Comparison of ENCODE assay signal across 8 cellular contexts in the genomic region with DNA sequence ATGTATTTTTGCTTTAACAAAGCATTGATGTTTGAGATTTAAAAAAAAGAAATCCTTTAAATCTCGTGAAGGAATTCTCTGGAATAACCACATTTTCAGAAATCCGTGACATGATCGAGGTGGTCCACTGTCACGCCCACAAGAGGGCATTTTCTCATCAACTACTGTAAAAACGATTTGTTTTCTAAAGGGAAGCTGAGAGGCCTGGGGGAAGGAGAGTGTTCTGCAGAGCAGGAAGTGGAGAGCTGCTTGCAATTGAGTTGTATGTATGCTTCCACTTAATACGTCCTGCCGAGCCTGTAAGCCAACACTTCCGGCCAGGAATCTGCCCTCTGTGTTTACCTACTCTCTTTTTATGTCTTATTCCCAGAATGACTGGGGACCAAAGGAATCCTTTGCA. TPM values are rescaled to one million over a fixed set of nuclear protein-coding genes. Genes with fewer than 3 reads are reported as not detected.
DNase-seq lines count a peak whose midpoint lies in the region; ATAC-seq, FAIRE-seq and TF ChIP-seq lines count a peak whose summit lies in the region.

No MANE protein-coding gene starts in this region.

- no peaks in the 10 kb centered on the region for H3K36me3 Mint-ChIP-seq in WTC11

- H3K9me3 ChIP-seq in right atrium auricular region (no peaks in the 10 kb centered on the region), small intestine (ENCODE audit: control insufficient read depth, low read depth) (no peaks in the 10 kb centered on the region)

- H3K4me1 Mint-ChIP-seq in WTC11 = peaks cover 36% of the 10 kb centered on the region

- H3K36me3 ChIP-seq in right atrium auricular region (no peaks in the 10 kb centered on the region), small intestine (ENCODE audit: control insufficient read depth in 2 of 2, insufficient read depth in 2 of 2, low read length in 2 of 2) (no peaks in the 10 kb centered on the region)

- TF ChIP-seq CTCF in right atrium auricular region (IDR thresholded peaks at IDR 0.05) = peak in 1 of 2 donors; percentile 27
- TF ChIP-seq CTCF in WTC11 (IDR thresholded peaks at IDR 0.05) = no peak

- peak overlapping the region; percentile 14; the same call in 1 of the 2 replicates for H3K4me3 Mint-ChIP-seq in WTC11

- H3K27me3 ChIP-seq in right atrium auricular region (no peaks in the 10 kb centered on the region), small intestine (ENCODE audit: control insufficient read depth in 2 of 2, insufficient read depth in 2 of 2, low read length in 2 of 2) (no peaks in the 10 kb centered on the region)

- CTCF ChIA-PET in WTC11 (lab: Charles Lee) = interaction anchor here (0.7 to 2.7 kb wide), 12 partner anchors 9 to 301 kb away, joined by 3 to 13 read pairs (median 4); no protein-coding TSS in a partner anchor

- H3K9me3 Mint-ChIP-seq in WTC11 = 0 out of 2 replicates have a peak, but pooled peaks cover 3% of the 10 kb centered on the region

- H3K4me1 ChIP-seq in right atrium auricular region = peaks cover 0 to 12% of the 10 kb centered on the region in 2 donors
- peaks cover 0 to 3% of the 10 kb centered on the region in 2 donors for H3K4me1 ChIP-seq in small intestine (ENCODE audit: control insufficient read depth in 2 of 2, insufficient read depth in 1 of 2, low read depth in 1 of 2, low read length in 1 of 2)

- FAIRE-seq in small intestine (lab: Jason Lieb, UNC) = no peak

- H3K27ac Mint-ChIP-seq in WTC11 = peak overlapping the region; percentile 91

- no peak overlapping the region for H3K27ac ChIP-seq in right atrium auricular region
- peak overlapping the region in 1 of 2 donors; percentile 24 for H3K27ac ChIP-seq in small intestine (ENCODE audit: low read depth in 1 of 2, low read length in 1 of 2)

- WGBS in small intestine, 3 donors = 4 to 6% (median 5%) methylated on average over 8 of the region's 8 CpGs

- H3K4me3 ChIP-seq in right atrium auricular region (no peak overlapping the region), small intestine (ENCODE audit: low read depth in 1 of 2, low read length in 2 of 2) (no peak overlapping the region)

- ATAC-seq in Right ventricle myocardium inferior (peak; percentile 72), HG02884 (IDR thresholded peaks at IDR 0.05; ENCODE audit: unreplicated experiment) (peak; percentile 77), WTC11 (peak; percentile 92), left ventricle myocardium superior (peak; percentile 70)
- ATAC-seq in activated CD4-positive, CD25-positive, alpha-beta regulatory T cell treated with anti-CD3 and anti-CD28 coated beads, Interleukin-2, amount 50 U/mL, for 24 hours = no peak

- intact Hi-C loops in Right ventricle myocardium inferior (cut with DNase I) (no loop called here), left ventricle myocardium superior (cut with micrococcal nuclease) (no loop called here)

- no peak for DNase-seq in Right ventricle myocardium inferior (ENCODE audit: missing footprints)
- no peak for DNase-seq in right atrium auricular region (ENCODE audit: low spot score)
- peak; percentile 83 for DNase-seq in NCI-H1694 treated with DMSO at 0.1 percent for 48 hours (lab: John Stamatoyannopoulos, UW)
- no peak for DNase-seq in WTC11 (ENCODE audit: low spot score)
- DNase-seq in left ventricle myocardium superior = no peak
- peak; percentile 49 for DNase-seq in small intestine

- H3K27me3 Mint-ChIP-seq in WTC11 (ENCODE audit: low read depth) = no peaks in the 10 kb centered on the region

- POLR2A ChIA-PET in WTC11 (lab: Charles Lee) = no interaction called here

TF ChIP-seq in WTC11, 78 proteins besides CTCF, POLR2A, EP300 and RAD21:
- no peak for TF ChIP-seq NR1H2 (CRISPR knock-in tag; IDR thresholded peaks at IDR 0.05)
- no peak for TF ChIP-seq TEAD4 (CRISPR knock-in tag; IDR thresholded peaks at IDR 0.05)
- TF ChIP-seq ZNF396 (CRISPR knock-in tag; IDR thresholded peaks at IDR 0.05; ENCODE audit: borderline replicate concordance) = no peak
- TF ChIP-seq FOXP1 (CRISPR knock-in tag; IDR thresholded peaks at IDR 0.05; ENCODE audit: borderline replicate concordance) = no peak
- 0 out of 2 replicates have a peak, but pooled peaks have one; percentile 33 for TF ChIP-seq FOXK1 (CRISPR knock-in tag; IDR thresholded peaks at IDR 0.05)
- peak; percentile 89 for TF ChIP-seq ETV6 (CRISPR knock-in tag; IDR thresholded peaks at IDR 0.05)
- TF ChIP-seq, protein P1, sequence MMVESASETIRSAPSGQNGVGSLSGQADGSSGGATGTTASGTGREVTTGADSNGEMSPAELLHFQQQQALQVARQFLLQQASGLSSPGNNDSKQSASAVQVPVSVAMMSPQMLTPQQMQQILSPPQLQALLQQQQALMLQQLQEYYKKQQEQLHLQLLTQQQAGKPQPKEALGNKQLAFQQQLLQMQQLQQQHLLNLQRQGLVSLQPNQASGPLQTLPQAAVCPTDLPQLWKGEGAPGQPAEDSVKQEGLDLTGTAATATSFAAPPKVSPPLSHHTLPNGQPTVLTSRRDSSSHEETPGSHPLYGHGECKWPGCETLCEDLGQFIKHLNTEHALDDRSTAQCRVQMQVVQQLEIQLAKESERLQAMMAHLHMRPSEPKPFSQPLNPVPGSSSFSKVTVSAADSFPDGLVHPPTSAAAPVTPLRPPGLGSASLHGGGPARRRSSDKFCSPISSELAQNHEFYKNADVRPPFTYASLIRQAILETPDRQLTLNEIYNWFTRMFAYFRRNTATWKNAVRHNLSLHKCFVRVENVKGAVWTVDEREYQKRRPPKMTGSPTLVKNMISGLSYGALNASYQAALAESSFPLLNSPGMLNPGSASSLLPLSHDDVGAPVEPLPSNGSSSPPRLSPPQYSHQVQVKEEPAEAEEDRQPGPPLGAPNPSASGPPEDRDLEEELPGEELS (CRISPR knock-in tag; IDR thresholded peaks at IDR 0.05) = peak; percentile 80; the same call in 1 of the 2 replicates
- 0 out of 2 replicates have a peak, but pooled peaks have one; percentile 35 for TF ChIP-seq TEAD1 (CRISPR knock-in tag; IDR thresholded peaks at IDR 0.05)
- TF ChIP-seq IRF2 (CRISPR knock-in tag; IDR thresholded peaks at IDR 0.05; ENCODE audit: borderline replicate concordance, low read depth) = no peak

RNA-seq across cellular contexts. Expression of gene KLHL29, which starts 19.4 kb away (rescaled TPM):
- total RNA-seq in Right ventricle myocardium inferior (0.54 TPM), right atrium auricular region (1 to 10 TPM; 2.0 to 4.2 TPM), WTC11 (2021) (6.8 to 7.3 TPM (median 7.1 TPM) in 3 replicates), left ventricle myocardium superior (0.69 TPM)
- 1 to 10 TPM in 1 of 3 donors, under 1 TPM in 2; 0.22 to 2.7 (median 0.27) TPM for polyA plus RNA-seq in small intestine

Comparison
In these comparisons a context has a peak if more than half of its experiments do, and no peak if none do; other contexts are left out.
1. ATAC-seq: peak in Right ventricle myocardium inferior (single experiment), HG02884 (single experiment), WTC11 (single experiment) and left ventricle myocardium superior (single experiment); none in activated CD4-positive, CD25-positive, alpha-beta regulatory T cell treated with anti-CD3 and anti-CD28 coated beads, Interleukin-2, amount 50 U/mL, for 24 hours (0 of 2).
2. DNase-seq: peak in NCI-H1694 treated with DMSO at 0.1 percent for 48 hours (single experiment) and small intestine (single experiment); none in Right ventricle myocardium inferior (single experiment), right atrium auricular region (single experiment), WTC11 (single experiment) and left ventricle myocardium superior (single experiment).